In genomic region chr18:35172451-35173035, GRCh38 we compare ENCODE assay signal across 1 cellular context.
TF ChIP-seq lines count a peak whose summit lies in the region.

No MANE protein-coding gene starts in this region.

TF ChIP-seq in WTC11, 78 proteins besides CTCF, POLR2A, EP300 and RAD21 (continued from another document):
- TF ChIP-seq USF1 (CRISPR knock-in tag; IDR thresholded peaks at IDR 0.05), result no peak
- TF ChIP-seq ZMAT4 (CRISPR knock-in tag; IDR thresholded peaks at IDR 0.05), result no peak
- TF ChIP-seq JAZF1 (CRISPR knock-in tag; IDR thresholded peaks at IDR 0.05), result no peak
